Comparison of ENCODE assay signal across 26 cellular contexts in the genomic region with DNA sequence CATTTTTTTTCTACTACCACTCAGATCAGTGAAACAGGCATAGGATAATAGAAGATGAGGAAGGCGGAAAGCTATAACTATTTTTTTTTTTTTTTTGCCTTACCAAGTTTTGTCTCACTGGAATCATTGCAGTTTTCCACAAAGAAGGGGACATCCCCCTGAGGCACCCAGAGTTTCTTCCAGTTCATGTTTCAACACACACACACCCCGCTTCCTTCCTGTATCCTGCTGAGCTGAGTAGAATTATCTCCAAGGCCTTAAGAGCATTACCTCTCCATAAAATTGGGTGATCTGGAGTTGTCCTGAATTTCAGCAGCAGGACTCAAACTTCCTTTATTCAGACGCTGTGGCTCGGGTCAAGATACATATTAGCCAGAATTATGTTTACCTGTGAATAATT.
"Had no signal": no experiment of that assay in that cellular context is flagged by ENCODE, and none has a peak within 500 bp of the region (broad histone marks: within the 10 kb centered on the region; RNA-seq: fewer than 3 reads in every experiment).

No MANE protein-coding gene starts in this region.

- H3K9me3 Mint-ChIP-seq: nephron had no signal

- H3K36me3 Mint-ChIP-seq: immature natural killer cell, naive B cell had no signal

- H3K27ac Mint-ChIP-seq: immature natural killer cell, naive B cell had no signal

- H3K4me1 ChIP-seq: thyroid gland, upper lobe of left lung, uterus had no signal

- H3K36me3 ChIP-seq: gastrocnemius medialis, neutrophil, ovary, right atrium auricular region, sigmoid colon, suprapubic skin, thyroid gland, upper lobe of left lung, uterus had no signal

- H3K27me3 ChIP-seq: dorsolateral prefrontal cortex, gastrocnemius medialis, neutrophil, ovary, right atrium auricular region, sigmoid colon, suprapubic skin, thyroid gland, upper lobe of left lung, uterus had no signal

- DNase-seq: cerebellar nuclear complex; dorsolateral prefrontal cortex; effector CD8-positive, alpha-beta T cell; gastrocnemius medialis; glutamatergic neuron; immature natural killer cell; kidney; left cardiac atrium; left ventricle myocardium superior; mesenchymal stem cell; naive B cell; ovary; sigmoid colon; stimulated activated CD4-positive, alpha-beta T cell treated with anti-CD3 and anti-CD28 coated beads, Interleukin-12 subunit alpha, Interleukin-12 subunit beta, amount 100 ng/mL, for 4 hours; stimulated activated CD4-positive, alpha-beta T cell treated with anti-CD3 and anti-CD28 coated beads, Interleukin-2, amount 100 ng/mL, for 48 hours; stimulated activated naive CD8-positive, alpha-beta T cell treated with anti-CD3 and anti-CD28 coated beads, Interleukin-15, Interleukin-2, amounts not matched to agents 100 U/mL and 50 U/mL, for 24 hours; thyroid gland; upper lobe of left lung; uterus had no signal

- H3K4me3 Mint-ChIP-seq: immature natural killer cell, naive B cell, nephron had no signal

- H3K9me3 ChIP-seq: gastrocnemius medialis, neutrophil, ovary, right atrium auricular region, sigmoid colon, suprapubic skin, thyroid gland, upper lobe of left lung, uterus had no signal

- H3K27ac ChIP-seq: coronary artery, dorsolateral prefrontal cortex, gastrocnemius medialis, neutrophil, ovary, right atrium auricular region, sigmoid colon, skin epidermis, suprapubic skin, thyroid gland, upper lobe of left lung, uterus had no signal

- FAIRE-seq: kidney had no signal

- H3K4me1 Mint-ChIP-seq: immature natural killer cell, naive B cell had no signal

- H3K4me3 ChIP-seq: coronary artery, dorsolateral prefrontal cortex, gastrocnemius medialis, lung, ovary, right atrium auricular region, sigmoid colon, skin epidermis, suprapubic skin, thyroid gland, upper lobe of left lung, uterus had no signal
